ENCODE assay signal across 14 cellular contexts in the genomic region with DNA sequence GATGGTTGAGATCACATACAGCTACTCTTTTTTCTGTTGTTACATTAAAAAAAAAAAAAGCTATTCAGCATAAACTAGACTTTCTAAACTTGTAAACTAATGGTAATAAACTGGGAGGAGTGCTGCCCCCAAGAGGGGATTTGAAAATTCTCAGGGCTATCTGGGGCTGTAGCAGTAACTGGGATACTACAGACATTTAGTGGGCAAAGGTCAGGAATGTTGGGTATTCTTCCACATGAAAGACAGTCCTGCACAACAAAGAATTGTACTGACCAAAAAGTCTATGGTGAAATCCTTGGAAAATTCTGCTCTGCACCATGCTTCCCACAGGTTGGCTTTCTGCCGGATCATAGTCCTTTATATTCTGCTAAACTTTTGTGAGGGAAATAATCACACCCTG.
A peak's percentile ranks its signal among the peaks of the same experiment; 100 is the strongest.
DNase-seq lines count a peak whose midpoint lies in the region; ATAC-seq, FAIRE-seq and TF ChIP-seq lines count a peak whose summit lies in the region.
"Had no signal": no experiment of that assay in that cellular context is flagged by ENCODE, and none has a peak within 500 bp of the region (broad histone marks: within the 10 kb centered on the region; RNA-seq: fewer than 3 reads in every experiment).

No MANE protein-coding gene starts in this region.

- peaks cover 4% of the 10 kb centered on the region for H3K4me1 ChIP-seq in iPS-18a (ENCODE audit: control insufficient read depth, low read depth, low read length)
- no peaks in the 10 kb centered on the region for H3K4me1 ChIP-seq in pancreas
- H3K4me1 ChIP-seq in aorta (ENCODE audit: control insufficient read depth in 1 of 2, insufficient read depth in 2 of 2, low read length in 2 of 2) = no peaks in the 10 kb centered on the region

- DNase-seq in left ventricle myocardium superior (no peak), cardiac septum (ENCODE audit: low spot score) (no peak), brain microvascular endothelial cell (no peak), pancreas (no peak), aorta (no peak)
- DNase-seq: activated CD4-positive, alpha-beta T cell treated with anti-CD3 and anti-CD28 coated beads for 48 hours; DMS153; kidney glomerular epithelial cell; NCI-H187 treated with DMSO at 0.1 percent for 48 hours had no signal

- H3K27me3 ChIP-seq in brain microvascular endothelial cell (replicated peaks) (no peaks in the 10 kb centered on the region), iPS-18a (ENCODE audit: control insufficient read depth, insufficient read depth, low read length) (no peaks in the 10 kb centered on the region), pancreas (no peaks in the 10 kb centered on the region), aorta (ENCODE audit: control insufficient read depth in 1 of 2, insufficient read depth in 2 of 2, low read length in 1 of 2) (peaks cover 0 to under 1% of the 10 kb centered on the region in 2 donors)
- H3K27me3 ChIP-seq: neutrophil had no signal

- intact Hi-C loops in left ventricle myocardium superior (cut with micrococcal nuclease) (no loop called here), cardiac septum (cut with DNase I) (loop anchor here (2.0 kb wide), 1 partner anchor 203 kb away; no protein-coding TSS in a partner anchor), pancreas (cut with DNase I) (no loop called here), aorta (cut with DNase I) (no loop called here)

- no peak for FAIRE-seq in pancreas (lab: Jason Lieb, UNC)
- FAIRE-seq: urothelium cell line had no signal

- TF ChIP-seq CTCF in brain microvascular endothelial cell (IDR thresholded peaks at IDR 0.05; ENCODE audit: low read depth, low read length, missing control alignments) = peak; percentile 39
- TF ChIP-seq CTCF in pancreas (IDR thresholded peaks at IDR 0.05) = no peak

- in situ Hi-C loops in brain microvascular endothelial cell (cut with HindIII; ENCODE audit: low pct_ligation_motif_present, low sequenced_read_pairs) = no loop called here

- 80 to 90% methylated on average over 1 of the region's 1 CpG for WGBS in pancreas, 2 donors
- 81 to 84% methylated on average over 1 of the region's 1 CpG for WGBS in aorta, 2 donors

- H3K9me3 ChIP-seq in iPS-18a (ENCODE audit: control insufficient read depth, low read depth, low read length) = no peaks in the 10 kb centered on the region
- H3K9me3 ChIP-seq in pancreas = no peaks in the 10 kb centered on the region
- H3K9me3 ChIP-seq in aorta (ENCODE audit: control insufficient read depth, low read length) = peaks cover 1% of the 10 kb centered on the region
- H3K9me3 ChIP-seq: neutrophil had no signal

- no peak overlapping the region for H3K4me3 ChIP-seq in brain microvascular endothelial cell (ENCODE audit: low read depth, low read length)
- H3K4me3 ChIP-seq in iPS-18a (ENCODE audit: low read length) = no peak overlapping the region
- no peak overlapping the region for H3K4me3 ChIP-seq in pancreas
- no peak overlapping the region for H3K4me3 ChIP-seq in aorta (ENCODE audit: low read length in 2 of 2)

- no peaks in the 10 kb centered on the region for H3K36me3 ChIP-seq in brain microvascular endothelial cell (replicated peaks)
- H3K36me3 ChIP-seq in iPS-18a (ENCODE audit: control insufficient read depth, low read depth, low read length) = no peaks in the 10 kb centered on the region
- no peaks in the 10 kb centered on the region for H3K36me3 ChIP-seq in pancreas
- H3K36me3 ChIP-seq in aorta (ENCODE audit: control insufficient read depth in 1 of 2, insufficient read depth in 2 of 2, low read length in 1 of 2) = no peaks in the 10 kb centered on the region
- H3K36me3 ChIP-seq: neutrophil had no signal

- ATAC-seq in left ventricle myocardium superior (peak; percentile 41), pancreas (no peak), aorta (ENCODE audit: low FRiP score) (no peak), HG02642 (IDR thresholded peaks at IDR 0.05; ENCODE audit: poor library complexity, unreplicated experiment) (no peak), esophagus mucosa (no peak)

- no peak overlapping the region for H3K27ac ChIP-seq in brain microvascular endothelial cell
- H3K27ac ChIP-seq in iPS-18a (ENCODE audit: low read length) = peak overlapping the region; percentile 39
- H3K27ac ChIP-seq in pancreas = no peak overlapping the region
- H3K27ac ChIP-seq in aorta (ENCODE audit: low read depth in 1 of 2, low read length in 2 of 2) = no peak overlapping the region
- H3K27ac ChIP-seq: neutrophil had no signal

- H3K9ac ChIP-seq in iPS-18a (ENCODE audit: low read length) = no peak overlapping the region
